Comparison of ENCODE assay signal across 1 cellular context in the genomic region with DNA sequence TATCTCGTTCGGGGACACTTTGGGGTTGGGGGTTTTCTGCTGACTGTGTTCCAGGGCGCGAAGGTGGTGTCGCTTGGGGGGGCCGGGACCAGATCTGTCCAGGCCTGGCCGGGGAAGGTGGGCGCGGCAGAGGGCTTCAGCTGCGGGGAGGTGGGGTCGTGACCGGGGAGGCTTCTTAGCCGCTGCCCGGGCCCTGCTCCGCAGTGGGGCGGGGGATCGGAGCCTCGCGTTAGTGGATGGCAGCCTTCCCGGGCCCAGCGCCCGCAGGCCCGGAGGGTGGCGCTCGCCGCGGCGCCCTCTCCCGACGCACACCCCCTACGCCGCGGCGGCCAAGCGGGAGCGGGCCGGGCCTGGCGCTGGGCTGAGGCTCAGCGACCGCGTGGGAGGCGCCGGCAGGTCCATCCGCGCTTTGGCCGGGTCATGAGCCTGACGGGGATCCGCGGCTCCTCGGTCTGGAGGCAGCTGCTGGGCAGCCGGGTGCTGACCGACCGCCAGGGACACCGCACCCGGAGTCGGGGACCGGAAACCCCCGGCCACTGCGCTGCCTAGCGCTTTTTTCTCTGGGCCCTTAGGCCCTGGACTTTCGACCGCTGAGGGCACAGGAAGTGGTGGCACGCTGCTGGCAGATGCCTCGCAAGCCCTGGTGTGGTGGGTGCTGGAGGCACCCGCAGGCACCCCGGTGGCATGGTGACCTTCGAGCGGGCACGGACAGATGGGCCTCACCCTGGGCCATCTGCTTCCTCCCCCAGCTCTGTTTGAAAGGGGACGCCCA.
TF ChIP-seq lines count a peak whose summit lies in the region.

No MANE protein-coding gene starts in this region.

TF ChIP-seq in HEK293, 187 proteins besides CTCF, POLR2A, EP300 and RAD21 (continued from another document and continues in another):
- TF ChIP-seq, protein P1, sequence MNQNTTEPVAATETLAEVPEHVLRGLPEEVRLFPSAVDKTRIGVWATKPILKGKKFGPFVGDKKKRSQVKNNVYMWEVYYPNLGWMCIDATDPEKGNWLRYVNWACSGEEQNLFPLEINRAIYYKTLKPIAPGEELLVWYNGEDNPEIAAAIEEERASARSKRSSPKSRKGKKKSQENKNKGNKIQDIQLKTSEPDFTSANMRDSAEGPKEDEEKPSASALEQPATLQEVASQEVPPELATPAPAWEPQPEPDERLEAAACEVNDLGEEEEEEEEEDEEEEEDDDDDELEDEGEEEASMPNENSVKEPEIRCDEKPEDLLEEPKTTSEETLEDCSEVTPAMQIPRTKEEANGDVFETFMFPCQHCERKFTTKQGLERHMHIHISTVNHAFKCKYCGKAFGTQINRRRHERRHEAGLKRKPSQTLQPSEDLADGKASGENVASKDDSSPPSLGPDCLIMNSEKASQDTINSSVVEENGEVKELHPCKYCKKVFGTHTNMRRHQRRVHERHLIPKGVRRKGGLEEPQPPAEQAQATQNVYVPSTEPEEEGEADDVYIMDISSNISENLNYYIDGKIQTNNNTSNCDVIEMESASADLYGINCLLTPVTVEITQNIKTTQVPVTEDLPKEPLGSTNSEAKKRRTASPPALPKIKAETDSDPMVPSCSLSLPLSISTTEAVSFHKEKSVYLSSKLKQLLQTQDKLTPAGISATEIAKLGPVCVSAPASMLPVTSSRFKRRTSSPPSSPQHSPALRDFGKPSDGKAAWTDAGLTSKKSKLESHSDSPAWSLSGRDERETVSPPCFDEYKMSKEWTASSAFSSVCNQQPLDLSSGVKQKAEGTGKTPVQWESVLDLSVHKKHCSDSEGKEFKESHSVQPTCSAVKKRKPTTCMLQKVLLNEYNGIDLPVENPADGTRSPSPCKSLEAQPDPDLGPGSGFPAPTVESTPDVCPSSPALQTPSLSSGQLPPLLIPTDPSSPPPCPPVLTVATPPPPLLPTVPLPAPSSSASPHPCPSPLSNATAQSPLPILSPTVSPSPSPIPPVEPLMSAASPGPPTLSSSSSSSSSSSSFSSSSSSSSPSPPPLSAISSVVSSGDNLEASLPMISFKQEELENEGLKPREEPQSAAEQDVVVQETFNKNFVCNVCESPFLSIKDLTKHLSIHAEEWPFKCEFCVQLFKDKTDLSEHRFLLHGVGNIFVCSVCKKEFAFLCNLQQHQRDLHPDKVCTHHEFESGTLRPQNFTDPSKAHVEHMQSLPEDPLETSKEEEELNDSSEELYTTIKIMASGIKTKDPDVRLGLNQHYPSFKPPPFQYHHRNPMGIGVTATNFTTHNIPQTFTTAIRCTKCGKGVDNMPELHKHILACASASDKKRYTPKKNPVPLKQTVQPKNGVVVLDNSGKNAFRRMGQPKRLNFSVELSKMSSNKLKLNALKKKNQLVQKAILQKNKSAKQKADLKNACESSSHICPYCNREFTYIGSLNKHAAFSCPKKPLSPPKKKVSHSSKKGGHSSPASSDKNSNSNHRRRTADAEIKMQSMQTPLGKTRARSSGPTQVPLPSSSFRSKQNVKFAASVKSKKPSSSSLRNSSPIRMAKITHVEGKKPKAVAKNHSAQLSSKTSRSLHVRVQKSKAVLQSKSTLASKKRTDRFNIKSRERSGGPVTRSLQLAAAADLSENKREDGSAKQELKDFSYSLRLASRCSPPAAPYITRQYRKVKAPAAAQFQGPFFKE (tag by site-specific recombination; IDR thresholded peaks at IDR 0.05; ENCODE audit: borderline replicate concordance), result no peak
- TF ChIP-seq, protein P2, sequence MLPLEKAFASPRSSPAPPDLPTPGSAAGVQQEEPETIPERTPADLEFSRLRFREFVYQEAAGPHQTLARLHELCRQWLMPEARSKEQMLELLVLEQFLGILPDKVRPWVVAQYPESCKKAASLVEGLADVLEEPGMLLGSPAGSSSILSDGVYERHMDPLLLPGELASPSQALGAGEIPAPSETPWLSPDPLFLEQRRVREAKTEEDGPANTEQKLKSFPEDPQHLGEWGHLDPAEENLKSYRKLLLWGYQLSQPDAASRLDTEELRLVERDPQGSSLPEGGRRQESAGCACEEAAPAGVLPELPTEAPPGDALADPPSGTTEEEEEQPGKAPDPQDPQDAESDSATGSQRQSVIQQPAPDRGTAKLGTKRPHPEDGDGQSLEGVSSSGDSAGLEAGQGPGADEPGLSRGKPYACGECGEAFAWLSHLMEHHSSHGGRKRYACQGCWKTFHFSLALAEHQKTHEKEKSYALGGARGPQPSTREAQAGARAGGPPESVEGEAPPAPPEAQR (tag by site-specific recombination; IDR thresholded peaks at IDR 0.05), result no peak
- TF ChIP-seq, protein P3, sequence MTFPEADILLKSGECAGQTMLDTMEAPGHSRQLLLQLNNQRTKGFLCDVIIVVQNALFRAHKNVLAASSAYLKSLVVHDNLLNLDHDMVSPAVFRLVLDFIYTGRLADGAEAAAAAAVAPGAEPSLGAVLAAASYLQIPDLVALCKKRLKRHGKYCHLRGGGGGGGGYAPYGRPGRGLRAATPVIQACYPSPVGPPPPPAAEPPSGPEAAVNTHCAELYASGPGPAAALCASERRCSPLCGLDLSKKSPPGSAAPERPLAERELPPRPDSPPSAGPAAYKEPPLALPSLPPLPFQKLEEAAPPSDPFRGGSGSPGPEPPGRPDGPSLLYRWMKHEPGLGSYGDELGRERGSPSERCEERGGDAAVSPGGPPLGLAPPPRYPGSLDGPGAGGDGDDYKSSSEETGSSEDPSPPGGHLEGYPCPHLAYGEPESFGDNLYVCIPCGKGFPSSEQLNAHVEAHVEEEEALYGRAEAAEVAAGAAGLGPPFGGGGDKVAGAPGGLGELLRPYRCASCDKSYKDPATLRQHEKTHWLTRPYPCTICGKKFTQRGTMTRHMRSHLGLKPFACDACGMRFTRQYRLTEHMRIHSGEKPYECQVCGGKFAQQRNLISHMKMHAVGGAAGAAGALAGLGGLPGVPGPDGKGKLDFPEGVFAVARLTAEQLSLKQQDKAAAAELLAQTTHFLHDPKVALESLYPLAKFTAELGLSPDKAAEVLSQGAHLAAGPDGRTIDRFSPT (tag by site-specific recombination; IDR thresholded peaks at IDR 0.05), result peak; percentile 92
- TF ChIP-seq ZNF2 (tag by site-specific recombination; IDR thresholded peaks at IDR 0.05) (peak; percentile 28; the same call in 1 of the 2 replicates), ZFHX2 (tag by site-specific recombination; conservative IDR thresholded peaks at IDR 0.05) (peak; percentile 59; the same call in 1 of the 2 replicates), ZNF560 (tag by site-specific recombination; IDR thresholded peaks at IDR 0.05; ENCODE audit: borderline replicate concordance) (no peak), KLF16 (tag by site-specific recombination; IDR thresholded peaks at IDR 0.05) (peak; percentile 42), ZNF830 (tag by site-specific recombination; IDR thresholded peaks at IDR 0.05; ENCODE audit: low read depth) (no peak), WT1 (tag by site-specific recombination; IDR thresholded peaks at IDR 0.05) (no peak), KLF9 (tag by site-specific recombination; IDR thresholded peaks at IDR 0.05; ENCODE audit: low read depth) (peak; percentile 80), ZIC2 (tag by site-specific recombination; IDR thresholded peaks at IDR 0.05) (peak; percentile 36; the same call in 1 of the 2 replicates), GLIS2 (tag by site-specific recombination; IDR thresholded peaks at IDR 0.05) (peak; percentile 89), GFI1B (tag by site-specific recombination; IDR thresholded peaks at IDR 0.05) (no peak), IKZF3 (tag by site-specific recombination; IDR thresholded peaks at IDR 0.05) (peak; percentile 32; the same call in 1 of the 2 replicates), ZNF629 (tag by site-specific recombination; IDR thresholded peaks at IDR 0.05) (no peak; the same call in 1 of the 2 replicates), ZNF473 (tag by site-specific recombination; IDR thresholded peaks at IDR 0.05) (no peak), ZNF155 (tag by site-specific recombination; IDR thresholded peaks at IDR 0.05) (no peak), MZF1 (tag by site-specific recombination; IDR thresholded peaks at IDR 0.05; ENCODE audit: borderline replicate concordance) (0 out of 2 replicates have a peak, but pooled peaks have one; percentile 25), ZBTB7A (tag by site-specific recombination; IDR thresholded peaks at IDR 0.05; ENCODE audit: low read depth) (peak; percentile 63), SP3 (tag by site-specific recombination; IDR thresholded peaks at IDR 0.05) (peak; percentile 63; the same call in 1 of the 2 replicates), ZNF324 (tag by site-specific recombination; IDR thresholded peaks at IDR 0.05) (0 out of 2 replicates have a peak, but pooled peaks have one; percentile 4)
- TF ChIP-seq, protein P4, sequence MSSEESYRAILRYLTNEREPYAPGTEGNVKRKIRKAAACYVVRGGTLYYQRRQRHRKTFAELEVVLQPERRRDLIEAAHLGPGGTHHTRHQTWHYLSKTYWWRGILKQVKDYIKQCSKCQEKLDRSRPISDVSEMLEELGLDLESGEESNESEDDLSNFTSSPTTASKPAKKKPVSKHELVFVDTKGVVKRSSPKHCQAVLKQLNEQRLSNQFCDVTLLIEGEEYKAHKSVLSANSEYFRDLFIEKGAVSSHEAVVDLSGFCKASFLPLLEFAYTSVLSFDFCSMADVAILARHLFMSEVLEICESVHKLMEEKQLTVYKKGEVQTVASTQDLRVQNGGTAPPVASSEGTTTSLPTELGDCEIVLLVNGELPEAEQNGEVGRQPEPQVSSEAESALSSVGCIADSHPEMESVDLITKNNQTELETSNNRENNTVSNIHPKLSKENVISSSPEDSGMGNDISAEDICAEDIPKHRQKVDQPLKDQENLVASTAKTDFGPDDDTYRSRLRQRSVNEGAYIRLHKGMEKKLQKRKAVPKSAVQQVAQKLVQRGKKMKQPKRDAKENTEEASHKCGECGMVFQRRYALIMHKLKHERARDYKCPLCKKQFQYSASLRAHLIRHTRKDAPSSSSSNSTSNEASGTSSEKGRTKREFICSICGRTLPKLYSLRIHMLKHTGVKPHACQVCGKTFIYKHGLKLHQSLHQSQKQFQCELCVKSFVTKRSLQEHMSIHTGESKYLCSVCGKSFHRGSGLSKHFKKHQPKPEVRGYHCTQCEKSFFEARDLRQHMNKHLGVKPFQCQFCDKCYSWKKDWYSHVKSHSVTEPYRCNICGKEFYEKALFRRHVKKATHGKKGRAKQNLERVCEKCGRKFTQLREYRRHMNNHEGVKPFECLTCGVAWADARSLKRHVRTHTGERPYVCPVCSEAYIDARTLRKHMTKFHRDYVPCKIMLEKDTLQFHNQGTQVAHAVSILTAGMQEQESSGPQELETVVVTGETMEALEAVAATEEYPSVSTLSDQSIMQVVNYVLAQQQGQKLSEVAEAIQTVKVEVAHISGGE (tag by site-specific recombination; conservative IDR thresholded peaks at IDR 0.05; ENCODE audit: low read depth), result peak; percentile 16; the same call in 1 of the 2 replicates
- TF ChIP-seq, protein P5, sequence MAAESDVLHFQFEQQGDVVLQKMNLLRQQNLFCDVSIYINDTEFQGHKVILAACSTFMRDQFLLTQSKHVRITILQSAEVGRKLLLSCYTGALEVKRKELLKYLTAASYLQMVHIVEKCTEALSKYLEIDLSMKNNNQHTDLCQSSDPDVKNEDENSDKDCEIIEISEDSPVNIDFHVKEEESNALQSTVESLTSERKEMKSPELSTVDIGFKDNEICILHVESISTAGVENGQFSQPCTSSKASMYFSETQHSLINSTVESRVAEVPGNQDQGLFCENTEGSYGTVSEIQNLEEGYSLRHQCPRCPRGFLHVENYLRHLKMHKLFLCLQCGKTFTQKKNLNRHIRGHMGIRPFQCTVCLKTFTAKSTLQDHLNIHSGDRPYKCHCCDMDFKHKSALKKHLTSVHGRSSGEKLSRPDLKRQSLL (tag by site-specific recombination; IDR thresholded peaks at IDR 0.05), result no peak
- TF ChIP-seq, protein P6, sequence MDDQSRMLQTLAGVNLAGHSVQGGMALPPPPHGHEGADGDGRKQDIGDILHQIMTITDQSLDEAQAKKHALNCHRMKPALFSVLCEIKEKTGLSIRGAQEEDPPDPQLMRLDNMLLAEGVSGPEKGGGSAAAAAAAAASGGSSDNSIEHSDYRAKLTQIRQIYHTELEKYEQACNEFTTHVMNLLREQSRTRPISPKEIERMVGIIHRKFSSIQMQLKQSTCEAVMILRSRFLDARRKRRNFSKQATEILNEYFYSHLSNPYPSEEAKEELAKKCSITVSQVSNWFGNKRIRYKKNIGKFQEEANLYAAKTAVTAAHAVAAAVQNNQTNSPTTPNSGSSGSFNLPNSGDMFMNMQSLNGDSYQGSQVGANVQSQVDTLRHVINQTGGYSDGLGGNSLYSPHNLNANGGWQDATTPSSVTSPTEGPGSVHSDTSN (CRISPR knock-in tag; IDR thresholded peaks at IDR 0.05), result peak; percentile 55; the same call in 1 of the 2 replicates
- TF ChIP-seq, protein P7, sequence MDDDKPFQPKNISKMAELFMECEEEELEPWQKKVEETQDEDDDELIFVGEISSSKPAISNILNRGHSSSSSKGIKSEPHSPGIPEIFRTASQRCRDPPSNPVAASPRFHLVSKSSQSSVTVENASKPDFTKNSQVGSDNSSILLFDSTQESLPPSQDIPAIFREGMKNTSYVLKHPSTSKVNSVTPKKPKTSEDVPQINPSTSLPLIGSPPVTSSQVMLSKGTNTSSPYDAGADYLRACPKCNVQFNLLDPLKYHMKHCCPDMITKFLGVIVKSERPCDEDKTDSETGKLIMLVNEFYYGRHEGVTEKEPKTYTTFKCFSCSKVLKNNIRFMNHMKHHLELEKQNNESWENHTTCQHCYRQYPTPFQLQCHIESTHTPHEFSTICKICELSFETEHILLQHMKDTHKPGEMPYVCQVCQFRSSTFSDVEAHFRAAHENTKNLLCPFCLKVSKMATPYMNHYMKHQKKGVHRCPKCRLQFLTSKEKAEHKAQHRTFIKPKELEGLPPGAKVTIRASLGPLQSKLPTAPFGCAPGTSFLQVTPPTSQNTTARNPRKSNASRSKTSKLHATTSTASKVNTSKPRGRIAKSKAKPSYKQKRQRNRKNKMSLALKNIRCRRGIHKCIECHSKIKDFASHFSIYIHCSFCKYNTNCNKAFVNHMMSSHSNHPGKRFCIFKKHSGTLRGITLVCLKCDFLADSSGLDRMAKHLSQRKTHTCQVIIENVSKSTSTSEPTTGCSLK (tag by site-specific recombination; IDR thresholded peaks at IDR 0.05), result no peak
- TF ChIP-seq, protein P8, sequence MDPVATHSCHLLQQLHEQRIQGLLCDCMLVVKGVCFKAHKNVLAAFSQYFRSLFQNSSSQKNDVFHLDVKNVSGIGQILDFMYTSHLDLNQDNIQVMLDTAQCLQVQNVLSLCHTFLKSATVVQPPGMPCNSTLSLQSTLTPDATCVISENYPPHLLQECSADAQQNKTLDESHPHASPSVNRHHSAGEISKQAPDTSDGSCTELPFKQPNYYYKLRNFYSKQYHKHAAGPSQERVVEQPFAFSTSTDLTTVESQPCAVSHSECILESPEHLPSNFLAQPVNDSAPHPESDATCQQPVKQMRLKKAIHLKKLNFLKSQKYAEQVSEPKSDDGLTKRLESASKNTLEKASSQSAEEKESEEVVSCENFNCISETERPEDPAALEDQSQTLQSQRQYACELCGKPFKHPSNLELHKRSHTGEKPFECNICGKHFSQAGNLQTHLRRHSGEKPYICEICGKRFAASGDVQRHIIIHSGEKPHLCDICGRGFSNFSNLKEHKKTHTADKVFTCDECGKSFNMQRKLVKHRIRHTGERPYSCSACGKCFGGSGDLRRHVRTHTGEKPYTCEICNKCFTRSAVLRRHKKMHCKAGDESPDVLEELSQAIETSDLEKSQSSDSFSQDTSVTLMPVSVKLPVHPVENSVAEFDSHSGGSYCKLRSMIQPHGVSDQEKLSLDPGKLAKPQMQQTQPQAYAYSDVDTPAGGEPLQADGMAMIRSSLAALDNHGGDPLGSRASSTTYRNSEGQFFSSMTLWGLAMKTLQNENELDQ (tag by site-specific recombination; IDR thresholded peaks at IDR 0.05; ENCODE audit: low read depth), result no peak
- TF ChIP-seq, protein P9, sequence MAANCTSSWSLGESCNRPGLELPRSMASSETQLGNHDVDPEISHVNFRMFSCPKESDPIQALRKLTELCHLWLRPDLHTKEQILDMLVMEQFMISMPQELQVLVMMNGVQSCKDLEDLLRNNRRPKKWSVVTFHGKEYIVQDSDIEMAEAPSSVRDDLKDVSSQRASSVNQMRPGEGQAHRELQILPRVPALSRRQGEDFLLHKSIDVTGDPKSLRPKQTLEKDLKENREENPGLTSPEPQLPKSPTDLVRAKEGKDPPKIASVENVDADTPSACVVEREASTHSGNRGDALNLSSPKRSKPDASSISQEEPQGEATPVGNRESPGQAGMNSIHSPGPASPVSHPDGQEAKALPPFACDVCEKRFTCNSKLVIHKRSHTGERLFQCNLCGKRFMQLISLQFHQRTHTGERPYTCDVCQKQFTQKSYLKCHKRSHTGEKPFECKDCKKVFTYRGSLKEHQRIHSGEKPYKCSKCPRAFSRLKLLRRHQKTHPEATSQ (tag by site-specific recombination; IDR thresholded peaks at IDR 0.05), result no peak
